8 cellular contexts compared by ENCODE assay signal in the genomic region with DNA sequence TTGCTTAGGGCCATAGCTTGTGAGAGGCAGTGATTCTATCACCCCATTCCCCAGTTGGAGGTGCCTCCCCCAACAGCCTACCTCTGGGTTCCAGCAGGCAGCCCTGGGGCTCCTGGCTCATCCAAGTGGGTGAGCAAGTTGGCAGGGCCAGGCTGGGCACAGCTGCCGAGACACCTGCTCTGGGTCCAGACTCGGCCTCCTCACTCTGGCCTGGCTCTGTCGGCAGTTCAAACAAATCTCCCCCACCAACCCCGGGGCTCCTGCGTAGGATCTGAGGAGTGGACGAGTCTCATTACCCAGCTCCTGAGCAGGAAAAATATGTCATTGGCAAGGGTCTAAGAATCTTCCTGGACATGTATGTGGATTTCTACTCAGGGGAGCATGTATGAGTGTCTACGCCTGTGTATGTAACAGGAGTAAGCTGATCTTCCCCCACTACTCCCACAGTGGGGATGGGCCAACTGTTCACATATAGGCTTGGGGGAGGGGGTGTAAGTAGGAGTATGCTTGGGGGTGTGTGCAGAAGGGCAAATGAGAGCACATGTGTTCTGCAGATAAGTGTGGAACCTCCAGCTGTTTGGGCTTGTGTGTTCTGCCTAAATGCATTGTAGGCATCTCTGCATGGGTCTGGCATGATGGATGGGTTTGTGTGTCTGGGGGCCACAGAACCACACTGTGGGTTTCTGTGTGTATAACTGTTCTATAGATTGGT. TPM values are rescaled to one million over a fixed set of nuclear protein-coding genes. Genes with fewer than 3 reads are reported as not detected.
DNase-seq lines count a peak whose midpoint lies in the region; ATAC-seq, FAIRE-seq and TF ChIP-seq lines count a peak whose summit lies in the region.

No MANE protein-coding gene starts in this region.

- no peak overlapping the region for H2AFZ ChIP-seq in HCT116 (ENCODE audit: low read depth, low read length, poor library complexity, severe bottlenecking)

- TF ChIP-seq CTCF in HCT116 (IDR thresholded peaks at IDR 0.05 in 2 of 3, conservative IDR thresholded peaks at IDR 0.05 in 1 of 3; ENCODE audit: borderline replicate concordance in 1 of 3, insufficient read depth in 1 of 3, low read depth in 2 of 3, low read length in 2 of 3) (no peak), omental fat pad (IDR thresholded peaks at IDR 0.05) (no peak)

- H3K27me3 ChIP-seq in HCT116 (ENCODE audit: insufficient read depth, low read length) = no peaks in the 10 kb centered on the region

- CTCF ChIA-PET in HCT116 (lab: Charles Lee) = interaction anchor here (1.5 to 8.2 kb wide), 3 partner anchors 14 to 50 kb away, joined by 4 to 589 read pairs (median 256); no protein-coding TSS in a partner anchor
- CTCF ChIA-PET in activated naive CD4-positive, alpha-beta T cell treated with anti-CD3 and anti-CD28 coated beads, Interleukin-2, amount 10 ng/mL, durations not matched to agents 7 days and 5 days (lab: Charles Lee) = interaction anchor here (18.2 kb wide), 1 partner anchor 41 kb away, joined by 853 read pairs; no protein-coding TSS in a partner anchor

- peak overlapping the region; percentile 99 for H3K9ac ChIP-seq in HCT116 (ENCODE audit: low read length)

- no peak overlapping the region for H3K4me3 Mint-ChIP-seq in activated naive CD4-positive, alpha-beta T cell treated with anti-CD3 and anti-CD28 coated beads, Interleukin-2, amount 10 ng/mL, durations not matched to agents 7 days and 5 days

- RAD21 ChIA-PET in HCT116 (lab: Charles Lee; ENCODE audit: low non-redundant PET in 1 of 2, low total read pairs in 2 of 2, uncharacterized antibody in 2 of 2, unreplicated experiment in 2 of 2) = interaction anchor here (2.1 to 2.7 kb wide), 2 partner anchors 14 to 34 kb away, joined by 9 read pairs; no protein-coding TSS in a partner anchor

- POLR2A ChIA-PET in HCT116 (lab: Charles Lee) = interaction anchor here (0.7 to 20.0 kb wide), 8 partner anchors 11 to 124 kb away, joined by 3 to 1106 read pairs (median 4); no protein-coding TSS in a partner anchor

- H3K9me3 Mint-ChIP-seq in activated naive CD4-positive, alpha-beta T cell treated with anti-CD3 and anti-CD28 coated beads, Interleukin-2, amount 10 ng/mL, durations not matched to agents 7 days and 5 days = no peaks in the 10 kb centered on the region

- no peaks in the 10 kb centered on the region; the same call in 1 of the 2 replicates for H4K20me1 ChIP-seq in HCT116 (ENCODE audit: insufficient read depth)

- FAIRE-seq in RCC 7860 (lab: Jason Lieb, UNC) = peak; percentile 55

- peak overlapping the region; percentile 75 for H3K4me2 ChIP-seq in HCT116 (ENCODE audit: low read length)

- H3K9me3 ChIP-seq in HCT116 (ENCODE audit: control insufficient read depth in 1 of 2, insufficient read depth in 1 of 2, low read depth in 1 of 2, low read length in 2 of 2) = no peaks in the 10 kb centered on the region

- peaks cover 36% of the 10 kb centered on the region for H3K4me1 Mint-ChIP-seq in activated naive CD4-positive, alpha-beta T cell treated with anti-CD3 and anti-CD28 coated beads, Interleukin-2, amount 10 ng/mL, durations not matched to agents 7 days and 5 days

- no peak overlapping the region for H3K27ac Mint-ChIP-seq in activated naive CD4-positive, alpha-beta T cell treated with anti-CD3 and anti-CD28 coated beads, Interleukin-2, amount 10 ng/mL, durations not matched to agents 7 days and 5 days

- peaks cover 91% of the 10 kb centered on the region for H3K27me3 Mint-ChIP-seq in activated naive CD4-positive, alpha-beta T cell treated with anti-CD3 and anti-CD28 coated beads, Interleukin-2, amount 10 ng/mL, durations not matched to agents 7 days and 5 days

- peaks cover 0 to 13% of the 10 kb centered on the region in 2 experiments; a peak in 2 of 4 replicates for H3K36me3 ChIP-seq in HCT116 (ENCODE audit: control insufficient read depth in 1 of 2, insufficient read depth in 2 of 2, low read length in 2 of 2)

- H3K9me2 ChIP-seq in HCT116 (ENCODE audit: insufficient read depth) = no peaks in the 10 kb centered on the region

- DNase-seq in A172 (ENCODE audit: low spot score) = peak; percentile 82
- peak; percentile 93 for DNase-seq in HCT116 (ENCODE audit: low read depth, low spot score)
- DNase-seq in RCC 7860 (ENCODE audit: low spot score) = peak; percentile 91
- DNase-seq in erythroblast (lab: John Stamatoyannopoulos, UW) = peak; percentile 83 to 91
- DNase-seq in omental fat pad (ENCODE audit: low spot score) = no peak
- DNase-seq in activated naive CD4-positive, alpha-beta T cell treated with anti-CD3 and anti-CD28 coated beads, Interleukin-2, amount 10 ng/mL, durations not matched to agents 7 days and 5 days = no peak

- peaks cover 64 to 98% of the 10 kb centered on the region in 2 experiments for H3K4me1 ChIP-seq in HCT116 (ENCODE audit: control insufficient read depth in 1 of 2, insufficient read depth in 2 of 2, low read length in 2 of 2)

- intact Hi-C loops in HCT116 (cut with micrococcal nuclease) = loop anchor here (1.0 kb wide), 1 partner anchor 14 kb away; no protein-coding TSS in a partner anchor

- ATAC-seq in HCT116 = peak; percentile 29
- peak; percentile 17 for ATAC-seq in omental fat pad (ENCODE audit: low FRiP score)
- ATAC-seq in GM21717 (IDR thresholded peaks at IDR 0.05; ENCODE audit: unreplicated experiment) = no peak
- no peak for ATAC-seq in HG02759 (IDR thresholded peaks at IDR 0.05; ENCODE audit: unreplicated experiment)

- H3K79me2 ChIP-seq in HCT116 (ENCODE audit: insufficient read depth, low read length) = peaks cover 27% of the 10 kb centered on the region

- H3K4me3 ChIP-seq in HCT116 (replicated peaks in 1 of 2; ENCODE audit: low read depth in 1 of 2, low read length in 2 of 2) = peak overlapping the region; percentile 91 to 96

- TF ChIP-seq RAD21 in HCT116 (IDR thresholded peaks at IDR 0.05; ENCODE audit: low read depth) = no peak

- H3K36me3 Mint-ChIP-seq in activated naive CD4-positive, alpha-beta T cell treated with anti-CD3 and anti-CD28 coated beads, Interleukin-2, amount 10 ng/mL, durations not matched to agents 7 days and 5 days = peaks cover 1% of the 10 kb centered on the region

- BruUV-seq in HCT116 (replicated peaks; lab: Mats Ljungman, UMichigan) = no TSS peak

- H3K27ac ChIP-seq in HCT116 (ENCODE audit: low read depth, low read length) = peak overlapping the region; percentile 98

- TF ChIP-seq POLR2A in HCT116 (IDR thresholded peaks at IDR 0.05; ENCODE audit: borderline replicate concordance, extremely low read depth, insufficient read depth, insufficient read length) = peak; percentile 98
- TF ChIP-seq POLR2A in erythroblast (IDR thresholded peaks at IDR 0.05; ENCODE audit: low read length) = peak; percentile 64

TF ChIP-seq in HCT116, 20 proteins besides CTCF, POLR2A, EP300 and RAD21 (continues in another document):
- TF ChIP-seq EZH2phosphoT487 (IDR thresholded peaks at IDR 0.05; ENCODE audit: borderline replicate concordance) = no peak
- no peak for TF ChIP-seq ZNF274 (IDR thresholded peaks at IDR 0.05; ENCODE audit: low read depth, low read length)
- TF ChIP-seq ATF3 (IDR thresholded peaks at IDR 0.05) = no peak
- TF ChIP-seq FOSL1 (IDR thresholded peaks at IDR 0.05; ENCODE audit: low read depth) = no peak
- TF ChIP-seq EZH2 (IDR thresholded peaks at IDR 0.05) = no peak
- TF ChIP-seq POLR2AphosphoS5 (IDR thresholded peaks at IDR 0.05; ENCODE audit: low read depth, low read length) = peak; percentile 87
- TF ChIP-seq, protein P1, sequence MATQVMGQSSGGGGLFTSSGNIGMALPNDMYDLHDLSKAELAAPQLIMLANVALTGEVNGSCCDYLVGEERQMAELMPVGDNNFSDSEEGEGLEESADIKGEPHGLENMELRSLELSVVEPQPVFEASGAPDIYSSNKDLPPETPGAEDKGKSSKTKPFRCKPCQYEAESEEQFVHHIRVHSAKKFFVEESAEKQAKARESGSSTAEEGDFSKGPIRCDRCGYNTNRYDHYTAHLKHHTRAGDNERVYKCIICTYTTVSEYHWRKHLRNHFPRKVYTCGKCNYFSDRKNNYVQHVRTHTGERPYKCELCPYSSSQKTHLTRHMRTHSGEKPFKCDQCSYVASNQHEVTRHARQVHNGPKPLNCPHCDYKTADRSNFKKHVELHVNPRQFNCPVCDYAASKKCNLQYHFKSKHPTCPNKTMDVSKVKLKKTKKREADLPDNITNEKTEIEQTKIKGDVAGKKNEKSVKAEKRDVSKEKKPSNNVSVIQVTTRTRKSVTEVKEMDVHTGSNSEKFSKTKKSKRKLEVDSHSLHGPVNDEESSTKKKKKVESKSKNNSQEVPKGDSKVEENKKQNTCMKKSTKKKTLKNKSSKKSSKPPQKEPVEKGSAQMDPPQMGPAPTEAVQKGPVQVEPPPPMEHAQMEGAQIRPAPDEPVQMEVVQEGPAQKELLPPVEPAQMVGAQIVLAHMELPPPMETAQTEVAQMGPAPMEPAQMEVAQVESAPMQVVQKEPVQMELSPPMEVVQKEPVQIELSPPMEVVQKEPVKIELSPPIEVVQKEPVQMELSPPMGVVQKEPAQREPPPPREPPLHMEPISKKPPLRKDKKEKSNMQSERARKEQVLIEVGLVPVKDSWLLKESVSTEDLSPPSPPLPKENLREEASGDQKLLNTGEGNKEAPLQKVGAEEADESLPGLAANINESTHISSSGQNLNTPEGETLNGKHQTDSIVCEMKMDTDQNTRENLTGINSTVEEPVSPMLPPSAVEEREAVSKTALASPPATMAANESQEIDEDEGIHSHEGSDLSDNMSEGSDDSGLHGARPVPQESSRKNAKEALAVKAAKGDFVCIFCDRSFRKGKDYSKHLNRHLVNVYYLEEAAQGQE (IDR thresholded peaks at IDR 0.05; ENCODE audit: low read depth) = no peak
- no peak for TF ChIP-seq MAX (IDR thresholded peaks at IDR 0.05)
- no peak for TF ChIP-seq JUND (IDR thresholded peaks at IDR 0.05)
- no peak for TF ChIP-seq ZFX (IDR thresholded peaks at IDR 0.05)
- no peak for TF ChIP-seq SP1 (IDR thresholded peaks at IDR 0.05; ENCODE audit: low read depth)
- TF ChIP-seq CBX3 (IDR thresholded peaks at IDR 0.05; ENCODE audit: low read depth) = no peak
- TF ChIP-seq SIN3A (IDR thresholded peaks at IDR 0.05; ENCODE audit: low read depth) = no peak
- no peak for TF ChIP-seq EGR1 (IDR thresholded peaks at IDR 0.05; ENCODE audit: low read depth)

RNA-seq across cellular contexts. Expression of gene ID1, which starts 2.0 kb away (rescaled TPM):
- total RNA-seq in A172 (2014; rRNA removed; shearing (Covaris generic)) = 395 and 602 TPM in 2 replicates
- 811 TPM for total RNA-seq in HCT116 (2021; ENCODE audit: unreplicated experiment)
- polyA plus RNA-seq in HCT116 (2012) = 603 and 619 TPM in 2 replicates
- total RNA-seq in omental fat pad = 100 to 1,000 TPM; 437 to 878 (median 612) TPM

RNA-seq across cellular contexts. Expression of gene COX4I2, which starts 30.6 kb away (rescaled TPM):
- not detected in 2 replicates for total RNA-seq in A172 (2014; rRNA removed; shearing (Covaris generic))
- total RNA-seq in HCT116 (2021; ENCODE audit: unreplicated experiment) (not detected), omental fat pad (10 to 100 TPM in 1 of 4 donors, 1 to 10 TPM in 2, not detected in 1; 1.0 to 17.0 (median 1.8) TPM)
- polyA plus RNA-seq in HCT116 (2012) = 0.11 TPM in 1 of 2 replicates, not detected in the other

Comparison
In these comparisons a context has a peak if more than half of its experiments do, and no peak if none do; other contexts are left out.
1. DNase-seq: peak in A172 (single experiment), HCT116 (single experiment), RCC 7860 (single experiment) and erythroblast (2 of 2); none in omental fat pad (single experiment) and activated naive CD4-positive, alpha-beta T cell treated with anti-CD3 and anti-CD28 coated beads, Interleukin-2, amount 10 ng/mL, durations not matched to agents 7 days and 5 days (single experiment).
2. ATAC-seq: peak in HCT116 (single experiment) and omental fat pad (single experiment); none in GM21717 (single experiment) and HG02759 (single experiment).